25 cellular contexts compared by ENCODE assay signal in the genomic region with DNA sequence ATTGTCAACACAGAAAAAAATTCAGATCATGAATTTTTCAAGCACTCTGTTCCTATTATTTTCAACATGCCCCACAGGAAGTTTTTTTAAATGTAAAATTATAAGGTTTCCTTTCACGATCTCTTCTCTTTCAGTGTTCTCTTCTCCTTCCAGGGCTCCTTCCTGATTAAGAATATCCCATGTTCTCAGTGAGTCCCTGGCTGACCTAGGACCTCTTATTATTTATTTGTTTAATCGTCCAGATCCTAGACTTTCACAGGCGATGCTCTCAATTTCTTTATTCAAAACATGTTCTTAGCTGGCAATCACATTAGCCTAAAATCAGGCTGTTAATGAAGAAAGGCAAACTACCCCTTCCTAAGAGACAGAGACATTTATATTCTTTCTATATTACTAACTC.
"Had no signal": no experiment of that assay in that cellular context is flagged by ENCODE, and none has a peak within 500 bp of the region (broad histone marks: within the 10 kb centered on the region; RNA-seq: fewer than 3 reads in every experiment).

No MANE protein-coding gene starts in this region.

- H3K27me3 ChIP-seq: brain microvascular endothelial cell, esophagus squamous epithelium, foreskin keratinocyte, gastrocnemius medialis had no signal

- H3K4me3 ChIP-seq: coronary artery, dorsolateral prefrontal cortex, esophagus squamous epithelium, gastrocnemius medialis had no signal

- H3K9me3 ChIP-seq: esophagus squamous epithelium, gastrocnemius medialis had no signal

- H3K27ac ChIP-seq: brain microvascular endothelial cell, dorsolateral prefrontal cortex, epithelial cell of prostate, foreskin keratinocyte, gastrocnemius medialis had no signal

- DNase-seq: activated CD4-positive, alpha-beta memory T cell treated with anti-CD3 and anti-CD28 coated beads for 36 hours; activated CD4-positive, alpha-beta T cell treated with anti-CD3 and anti-CD28 coated beads for 36 hours; activated CD4-positive, alpha-beta T cell treated with anti-CD3 and anti-CD28 coated beads, Interleukin-2, amount 10 ng/mL, durations not matched to agents 24 days and 14 days; activated CD4-positive, CD25-positive, alpha-beta regulatory T cell; activated CD4-positive, CD25-positive, alpha-beta regulatory T cell treated with anti-CD3 and anti-CD28 coated beads, Interleukin-2, amount 50 U/mL, for 72 hours; activated CD8-positive, alpha-beta memory T cell treated with anti-CD3 and anti-CD28 coated beads, Interleukin-2, amount 10 ng/mL, durations not matched to agents 7 days and 5 days; activated CD8-positive, alpha-beta memory T cell treated with anti-CD3 and anti-CD28 coated beads, Interleukin-2, amount 50 U/mL, for 4 hours; activated CD8-positive, alpha-beta T cell treated with anti-CD3 and anti-CD28 coated beads, Interleukin-2, amount 10 ng/mL, durations not matched to agents 7 days and 5 days; activated gamma-delta T cell; activated naive CD4-positive, alpha-beta T cell; activated naive CD4-positive, alpha-beta T cell treated with anti-CD3 and anti-CD28 coated beads, Interleukin-2, amount 10 ng/mL, durations not matched to agents 7 days and 5 days; activated naive CD8-positive, alpha-beta T cell treated with anti-CD3 and anti-CD28 coated beads, Interleukin-2, amount 10 ng/mL, durations not matched to agents 7 days and 5 days; activated T-cell treated with anti-CD3 and anti-CD28 coated beads, Interleukin-2, amount 50 U/mL, for 1 hour; activated T-cell treated with anti-CD3 and anti-CD28 coated beads, Interleukin-2, amount 50 U/mL, for 48 hours; brain microvascular endothelial cell; dorsolateral prefrontal cortex; effector memory CD4-positive, alpha-beta T cell; esophagus squamous epithelium; foreskin keratinocyte; gastrocnemius medialis; glutamatergic neuron; T-helper 2 cell had no signal

- H3K36me3 ChIP-seq: brain microvascular endothelial cell, esophagus squamous epithelium, gastrocnemius medialis had no signal

- H3K4me1 ChIP-seq: foreskin keratinocyte, gastrocnemius medialis had no signal

- ATAC-seq: activated CD4-positive, alpha-beta T cell treated with anti-CD3 and anti-CD28 coated beads for 36 hours; activated CD8-positive, alpha-beta memory T cell treated with anti-CD3 and anti-CD28 coated beads, Interleukin-2, amount 10 ng/mL, durations not matched to agents 7 days and 5 days; activated CD8-positive, alpha-beta T cell treated with anti-CD3 and anti-CD28 coated beads, Interleukin-2, amount 10 ng/mL, durations not matched to agents 7 days and 5 days; activated naive CD4-positive, alpha-beta T cell treated with anti-CD3 and anti-CD28 coated beads, Interleukin-2, amount 50 U/mL, for 72 hours; foreskin keratinocyte; gastrocnemius medialis had no signal
